Comparison of ENCODE assay signal across 25 cellular contexts in the genomic region with DNA sequence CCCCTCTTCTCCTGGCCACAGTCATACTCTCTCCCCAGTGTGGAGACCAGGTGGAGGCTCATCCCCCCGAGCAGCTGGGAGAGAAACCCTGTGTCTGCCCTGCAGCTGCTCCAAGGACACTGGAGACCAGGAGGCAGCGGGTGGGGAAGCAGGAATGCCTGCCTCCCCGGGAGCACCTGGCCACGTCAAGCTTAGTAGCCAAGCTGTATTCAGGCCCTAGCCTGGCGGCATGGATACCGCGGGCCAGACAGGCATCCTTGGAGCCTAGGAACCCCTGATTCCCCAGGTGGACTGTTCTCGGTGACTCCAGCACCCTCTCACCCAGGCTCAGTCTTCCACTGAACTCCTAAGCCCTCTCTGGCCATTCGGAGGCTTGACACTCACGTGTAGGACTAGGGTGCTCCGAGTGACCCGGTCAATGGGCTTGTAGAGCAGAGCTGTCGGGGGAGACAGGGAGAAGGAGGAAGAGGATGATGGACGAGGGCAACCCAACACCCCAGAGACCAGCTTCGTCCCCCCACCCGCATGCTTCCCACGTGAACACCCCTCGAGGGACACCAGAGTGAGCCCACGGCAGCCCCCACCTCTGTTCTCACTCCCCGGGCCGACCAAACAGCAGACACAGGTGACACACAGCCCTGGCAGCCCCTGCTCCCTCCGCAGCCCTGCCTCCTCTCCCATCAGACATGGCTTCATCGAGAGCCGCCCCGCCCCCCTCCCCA.
DNase-seq lines count a peak whose midpoint lies in the region; ATAC-seq and TF ChIP-seq lines count a peak whose summit lies in the region.
"Had no signal": no experiment of that assay in that cellular context is flagged by ENCODE, and none has a peak within 500 bp of the region (broad histone marks: within the 10 kb centered on the region; RNA-seq: fewer than 3 reads in every experiment).

No MANE protein-coding gene starts in this region.

- no peaks in the 10 kb centered on the region for H3K9me3 Mint-ChIP-seq in chondrocyte (ENCODE audit: low read depth)
- H3K9me3 Mint-ChIP-seq: activated CD4-positive, alpha-beta T cell treated with anti-CD3 and anti-CD28 coated beads, Interleukin-2, amount 10 ng/mL, durations not matched to agents 24 days and 14 days; activated T-helper 2 cell treated with anti-CD3 and anti-CD28 coated beads, Interferon-gamma antibody, Interleukin-2, Interleukin-4, amounts not matched to agents 10 μg/mL and 5 μg/mL and 100 μg/mL, durations not matched to agents 14 hours and 24 hours and 36 hours; brain; CD4-positive, CD25-positive, alpha-beta regulatory T cell; effector memory CD8-positive, alpha-beta T cell; neural crest cell; type B pancreatic cell had no signal

- TF ChIP-seq EP300 in sigmoid colon (IDR thresholded peaks at IDR 0.05) = no peak

- no peaks in the 10 kb centered on the region for H3K27me3 Mint-ChIP-seq in chondrocyte (ENCODE audit: low read depth)
- H3K27me3 Mint-ChIP-seq: activated CD4-positive, alpha-beta T cell treated with anti-CD3 and anti-CD28 coated beads, Interleukin-2, amount 10 ng/mL, durations not matched to agents 24 days and 14 days; CD4-positive, CD25-positive, alpha-beta regulatory T cell; effector memory CD8-positive, alpha-beta T cell; progenitor cell of endocrine pancreas; type B pancreatic cell had no signal

- H3K27ac ChIP-seq in psoas muscle (no peak overlapping the region), sigmoid colon (no peak overlapping the region)
- H3K27ac ChIP-seq: SJSA1, skin epidermis had no signal

- no peaks in the 10 kb centered on the region for H3K27me3 ChIP-seq in psoas muscle (ENCODE audit: insufficient read depth in 3 of 3, low read length in 2 of 3)
- H3K27me3 ChIP-seq in sigmoid colon = no peaks in the 10 kb centered on the region
- H3K27me3 ChIP-seq: SJSA1 had no signal

- ATAC-seq in psoas muscle (no peak), GM19023 (IDR thresholded peaks at IDR 0.05; ENCODE audit: unreplicated experiment) (no peak)
- ATAC-seq: effector memory CD8-positive, alpha-beta T cell had no signal

- H3K4me1 ChIP-seq in psoas muscle (peaks cover 5% of the 10 kb centered on the region), sigmoid colon (peaks cover 0 to 8% (median 4%) of the 10 kb centered on the region in 4 donors)
- H3K4me1 ChIP-seq: HAP-1, SJSA1 had no signal

- H3K9me3 ChIP-seq in psoas muscle (no peaks in the 10 kb centered on the region), sigmoid colon (no peaks in the 10 kb centered on the region)
- H3K9me3 ChIP-seq: HAP-1, SJSA1 had no signal

- no peak for TF ChIP-seq POLR2A in sigmoid colon (IDR thresholded peaks at IDR 0.05)

- H3K36me3 ChIP-seq in psoas muscle (ENCODE audit: insufficient read depth in 1 of 2, low read depth in 1 of 2) (peaks cover 0 to 45% of the 10 kb centered on the region in 2 donors), sigmoid colon (peaks cover 7 to 61% (median 29%) of the 10 kb centered on the region in 4 donors)
- H3K36me3 ChIP-seq: HAP-1 had no signal

- H3K36me3 Mint-ChIP-seq in chondrocyte (ENCODE audit: low read depth) = peaks cover 13% of the 10 kb centered on the region
- H3K36me3 Mint-ChIP-seq: type B pancreatic cell had no signal

- H3K4me3 Mint-ChIP-seq in chondrocyte (ENCODE audit: unreplicated experiment) = no peak overlapping the region
- H3K4me3 Mint-ChIP-seq: activated CD4-positive, alpha-beta T cell treated with anti-CD3 and anti-CD28 coated beads, Interleukin-2, amount 10 ng/mL, durations not matched to agents 24 days and 14 days; CD4-positive, CD25-positive, alpha-beta regulatory T cell; effector memory CD8-positive, alpha-beta T cell; neural crest cell; type B pancreatic cell had no signal

- H3K4me3 ChIP-seq in psoas muscle = no peak overlapping the region
- H3K4me3 ChIP-seq in sigmoid colon = no peak overlapping the region
- H3K4me3 ChIP-seq: HAP-1, SJSA1, skin epidermis had no signal

- no peak overlapping the region for H3K27ac Mint-ChIP-seq in chondrocyte (ENCODE audit: unreplicated experiment)
- H3K27ac Mint-ChIP-seq: activated CD4-positive, alpha-beta T cell treated with anti-CD3 and anti-CD28 coated beads, Interleukin-2, amount 10 ng/mL, durations not matched to agents 24 days and 14 days; activated T-helper 2 cell treated with anti-CD3 and anti-CD28 coated beads, Interferon-gamma antibody, Interleukin-2, Interleukin-4, amounts not matched to agents 10 μg/mL and 5 μg/mL and 100 μg/mL, durations not matched to agents 14 hours and 24 hours and 36 hours; CD4-positive, CD25-positive, alpha-beta regulatory T cell; progenitor cell of endocrine pancreas; type B pancreatic cell had no signal

- no peaks in the 10 kb centered on the region for H3K4me1 Mint-ChIP-seq in chondrocyte (ENCODE audit: low read depth)
- H3K4me1 Mint-ChIP-seq: activated CD4-positive, alpha-beta T cell treated with anti-CD3 and anti-CD28 coated beads, Interleukin-2, amount 10 ng/mL, durations not matched to agents 24 days and 14 days; CD4-positive, CD25-positive, alpha-beta regulatory T cell; neural crest cell had no signal

- WGBS in psoas muscle, 3 donors = 79 to 86% (median 82%) methylated on average over 22 to 25 of the region's 25 CpGs
- 59 to 86% methylated on average over 25 of the region's 25 CpGs for WGBS in sigmoid colon, 2 donors

- DNase-seq in NCI-H82 (lab: John Stamatoyannopoulos, UW) (peak; percentile 53), NCI-H82 treated with DMSO at 0.1 percent for 48 hours (lab: John Stamatoyannopoulos, UW; ENCODE audit: unreplicated experiment) (no peak), NCI-H146 (lab: John Stamatoyannopoulos, UW) (peak; percentile 92), chondrocyte (ENCODE audit: low spot score) (peak; percentile 82), psoas muscle (peak; percentile 9 to 40), GF-D8 (lab: John Stamatoyannopoulos, UW) (no peak), sigmoid colon (no peak)
- DNase-seq: activated CD4-positive, alpha-beta T cell treated with anti-CD3 and anti-CD28 coated beads, Interleukin-2, amount 10 ng/mL, durations not matched to agents 24 days and 14 days; CD4-positive, CD25-positive, alpha-beta regulatory T cell; DMS79; effector memory CD8-positive, alpha-beta T cell; midbrain; NCI-H1694 treated with DMSO at 0.1 percent for 48 hours; NCI-H510A treated with DMSO at 0.1 percent for 48 hours; OCI-M1; stimulated activated CD4-positive, alpha-beta T cell treated with anti-CD3 and anti-CD28 coated beads, Interleukin-4, amount 100 ng/mL, for 1 hour had no signal

- TF ChIP-seq CTCF in chondrocyte (IDR thresholded peaks at IDR 0.05) (no peak), psoas muscle (IDR thresholded peaks at IDR 0.05) (no peak), sigmoid colon (IDR thresholded peaks at IDR 0.05) (no peak)

- intact Hi-C loops in psoas muscle (cut with DNase I) = no loop called here
- intact Hi-C loops in sigmoid colon (cut with DNase I) = no loop called here

Comparison
In these comparisons a context has a peak if more than half of its experiments do, and no peak if none do; other contexts are left out.
1. DNase-seq: peak in NCI-H82 (single experiment), NCI-H146 (single experiment), chondrocyte (single experiment) and psoas muscle (2 of 2); none in NCI-H82 treated with DMSO at 0.1 percent for 48 hours (single experiment), GF-D8 (single experiment) and sigmoid colon (single experiment).